ENCODE assay signal across 20 cellular contexts in genomic region chr7:155231241-155231800, GRCh38.
A peak's percentile ranks its signal among the peaks of the same experiment; 100 is the strongest.
DNase-seq lines count a peak whose midpoint lies in the region; ATAC-seq and TF ChIP-seq lines count a peak whose summit lies in the region.
"Had no signal": no experiment of that assay in that cellular context is flagged by ENCODE, and none has a peak within 500 bp of the region (broad histone marks: within the 10 kb centered on the region; RNA-seq: fewer than 3 reads in every experiment).

No MANE protein-coding gene starts in this region.

- H3K14ac ChIP-seq in IMR-90 (replicated peaks; ENCODE audit: low read depth, low read length) (no peak overlapping the region), neuronal stem cell (ENCODE audit: low read length) (peak overlapping the region; percentile 15)

- no peak for ATAC-seq in IMR-90 (ENCODE audit: low read depth)
- ATAC-seq: A549 had no signal

- H4K5ac ChIP-seq in IMR-90 (ENCODE audit: low read depth, low read length): no peak overlapping the region

- H3K27ac ChIP-seq in IMR-90 (ENCODE audit: insufficient read depth, low read length) (no peak overlapping the region), epithelial cell of prostate (peak overlapping the region; percentile 86), neuronal stem cell (replicated peaks; ENCODE audit: low read length) (no peak overlapping the region)

- H3K23ac ChIP-seq in IMR-90 (ENCODE audit: low read depth, low read length): no peak overlapping the region
- no peak overlapping the region for H3K23ac ChIP-seq in neuronal stem cell (ENCODE audit: low read depth, low read length, poor library complexity)

- peak overlapping the region; percentile 43 for H2AK5ac ChIP-seq in IMR-90 (ENCODE audit: low read depth, low read length)
- H2AK5ac ChIP-seq in neuronal stem cell (ENCODE audit: low read depth, low read length): no peak overlapping the region

- H3K79me1 ChIP-seq in IMR-90 (ENCODE audit: low read depth in 1 of 2, low read length in 2 of 2) (no peaks in the 10 kb centered on the region), neuronal stem cell (ENCODE audit: low read depth, low read length) (no peaks in the 10 kb centered on the region)

- no peak overlapping the region for H2AK9ac ChIP-seq in IMR-90 (replicated peaks; ENCODE audit: low read depth, low read length, poor library complexity)

- H2AFZ ChIP-seq in IMR-90 (replicated peaks; ENCODE audit: low read length, poor library complexity) (no peak overlapping the region), neuronal stem cell (ENCODE audit: low read length) (no peak overlapping the region)

- H3K4ac ChIP-seq in IMR-90 (ENCODE audit: low read depth, low read length): no peak overlapping the region; the same call in 1 of the 2 replicates
- no peak overlapping the region for H3K4ac ChIP-seq in neuronal stem cell (ENCODE audit: low read length)

- TF ChIP-seq CTCF in Calu3 (IDR thresholded peaks at IDR 0.05; ENCODE audit: unreplicated experiment): no peak
- no peak for TF ChIP-seq CTCF in IMR-90 (conservative IDR thresholded peaks at IDR 0.05; ENCODE audit: low read depth, low read length)
- no peak for TF ChIP-seq CTCF in endothelial cell (IDR thresholded peaks at IDR 0.05; ENCODE audit: unreplicated experiment)

- peak overlapping the region; percentile 73 for H2BK12ac ChIP-seq in neuronal stem cell (ENCODE audit: low read length)

- no peak overlapping the region for H3K4me3 Mint-ChIP-seq in Calu3 (ENCODE audit: low read depth, unreplicated experiment)
- H3K4me3 Mint-ChIP-seq in endothelial cell (ENCODE audit: unreplicated experiment): no peak overlapping the region

- H3K9me3 ChIP-seq in IMR-90 (ENCODE audit: control insufficient read depth, insufficient read depth, low read length) (no peaks in the 10 kb centered on the region), neuronal stem cell (replicated peaks in 1 of 2; ENCODE audit: control insufficient read depth in 2 of 2, insufficient read depth in 1 of 2, low read depth in 1 of 2, low read length in 2 of 2) (no peaks in the 10 kb centered on the region), HAP-1 (no peaks in the 10 kb centered on the region)
- H3K9me3 ChIP-seq: A549, BE2C had no signal

- intact Hi-C loops in Calu3 (cut with micrococcal nuclease; ENCODE audit: unreplicated experiment): loop anchor here (5.0 kb wide), 2 partner anchors 39 to 111 kb away; no protein-coding TSS in a partner anchor
- intact Hi-C loops in IMR-90 (cut with micrococcal nuclease): no loop called here

- H3K4me1 ChIP-seq in IMR-90 (ENCODE audit: control insufficient read depth, insufficient read depth, low read length): peaks cover 11% of the 10 kb centered on the region
- peaks cover 0 to 16% of the 10 kb centered on the region in 2 donors for H3K4me1 ChIP-seq in neuronal stem cell (ENCODE audit: control insufficient read depth in 2 of 2, insufficient read depth in 1 of 2, low read depth in 1 of 2, low read length in 2 of 2)
- no peaks in the 10 kb centered on the region for H3K4me1 ChIP-seq in HAP-1

- no peaks in the 10 kb centered on the region for H4K20me1 ChIP-seq in IMR-90 (ENCODE audit: insufficient read depth, low read length)

- no peak overlapping the region for H2BK15ac ChIP-seq in IMR-90 (ENCODE audit: low read depth, low read length)
- H2BK15ac ChIP-seq in neuronal stem cell (ENCODE audit: low read length): no peak overlapping the region

- POLR2A ChIA-PET in IMR-90 (lab: Charles Lee; ENCODE audit: unreplicated experiment): no interaction called here

- TF ChIP-seq RAD21 in IMR-90 (IDR thresholded peaks at IDR 0.05; ENCODE audit: low read length): no peak

- no TSS peak for BruUV-seq in Calu3 (replicated peaks; lab: Mats Ljungman, UMichigan)
- BruUV-seq in IMR-90 (replicated peaks; lab: Mats Ljungman, UMichigan): no TSS peak

- H4K91ac ChIP-seq in IMR-90 (ENCODE audit: insufficient read depth, low read depth, low read length): 0 out of 2 replicates have a peak overlapping the region, but pooled peaks have one; percentile 8
- peak overlapping the region; percentile 68 for H4K91ac ChIP-seq in neuronal stem cell (ENCODE audit: low read depth, low read length, poor library complexity)

- TF ChIP-seq POLR2A in IMR-90 (IDR thresholded peaks at IDR 0.05; ENCODE audit: low read depth, low read length): no peak

- H3K4me3 ChIP-seq in IMR-90 (ENCODE audit: insufficient read depth, low read depth, low read length) (no peak overlapping the region), neuronal stem cell (ENCODE audit: low read length in 2 of 2) (no peak overlapping the region), HAP-1 (no peak overlapping the region)
- H3K4me3 ChIP-seq: A549 had no signal

- dilution Hi-C loops in IMR-90 (cut with HindIII; ENCODE audit: low sequenced_read_pairs, unreplicated experiment): no loop called here

- CTCF ChIA-PET in Calu3 (lab: Charles Lee) (no interaction called here), IMR-90 (lab: Yijun Ruan, JAX) (no interaction called here)

- no peak overlapping the region for H4K8ac ChIP-seq in IMR-90 (ENCODE audit: low read depth in 2 of 2, low read length in 2 of 2)
- no peak overlapping the region for H4K8ac ChIP-seq in neuronal stem cell (ENCODE audit: low read depth, low read length)

- H3K27me3 Mint-ChIP-seq in Calu3 (ENCODE audit: unreplicated experiment) (no peaks in the 10 kb centered on the region), endothelial cell (ENCODE audit: unreplicated experiment) (peaks cover 11% of the 10 kb centered on the region)

- H3K4me1 Mint-ChIP-seq in Calu3 (ENCODE audit: low read depth, unreplicated experiment): peaks cover 47% of the 10 kb centered on the region
- H3K4me1 Mint-ChIP-seq in endothelial cell (ENCODE audit: unreplicated experiment): peaks cover 12% of the 10 kb centered on the region

- H3K9me3 Mint-ChIP-seq in Calu3 (ENCODE audit: low read depth, unreplicated experiment) (no peaks in the 10 kb centered on the region), endothelial cell (ENCODE audit: unreplicated experiment) (no peaks in the 10 kb centered on the region)

- H3K18ac ChIP-seq in IMR-90 (ENCODE audit: low read depth, low read length) (no peak overlapping the region), neuronal stem cell (ENCODE audit: low read length) (peak overlapping the region; percentile 53)

- H2BK120ac ChIP-seq in IMR-90 (ENCODE audit: low read depth, low read length) (peak overlapping the region; percentile 36; the same call in 1 of the 2 replicates), neuronal stem cell (ENCODE audit: low read depth, low read length) (no peak overlapping the region)

- H3K9ac ChIP-seq in IMR-90 (ENCODE audit: low read depth, low read length): no peak overlapping the region
- no peak overlapping the region for H3K9ac ChIP-seq in neuronal stem cell (ENCODE audit: low read depth, low read length, poor library complexity)

- in situ Hi-C loops in IMR-90 (cut with MboI; ENCODE audit: low sequenced_read_pairs): no loop called here
- in situ Hi-C loops in HAP-1 (cut with MboI; ENCODE audit: low sequenced_read_pairs): no loop called here

- no peak overlapping the region for H3K4me2 ChIP-seq in IMR-90 (ENCODE audit: low read depth, low read length)
- no peak overlapping the region for H3K4me2 ChIP-seq in neuronal stem cell (ENCODE audit: insufficient read depth, low read length, poor library complexity, severe bottlenecking)

- peaks cover 13% of the 10 kb centered on the region for H3K9me1 ChIP-seq in IMR-90 (ENCODE audit: insufficient read depth, low read length)

- no peaks in the 10 kb centered on the region for H3K36me3 ChIP-seq in IMR-90 (ENCODE audit: control insufficient read depth, insufficient read depth, low read length)
- no peaks in the 10 kb centered on the region for H3K36me3 ChIP-seq in neuronal stem cell (replicated peaks in 1 of 2; ENCODE audit: control insufficient read depth in 2 of 2, insufficient read depth in 2 of 2, low read length in 2 of 2)
- H3K36me3 ChIP-seq in HAP-1 (replicated peaks): no peaks in the 10 kb centered on the region
- H3K36me3 ChIP-seq: BE2C had no signal

- H3K36me3 Mint-ChIP-seq in Calu3 (ENCODE audit: insufficient read depth, unreplicated experiment) (peaks cover 30% of the 10 kb centered on the region), endothelial cell (ENCODE audit: low read depth, unreplicated experiment) (no peaks in the 10 kb centered on the region)

- peak overlapping the region; percentile 51 for H3K27ac Mint-ChIP-seq in Calu3 (ENCODE audit: unreplicated experiment)
- H3K27ac Mint-ChIP-seq in endothelial cell (ENCODE audit: unreplicated experiment): no peak overlapping the region

- DNase-seq in Calu3 (no peak), IMR-90 (no peak), epithelial cell of prostate (ENCODE audit: low read depth, low spot score) (no peak), neuronal stem cell (ENCODE audit: low spot score) (no peak), HAP-1 (ENCODE audit: low spot score in 2 of 2) (no peak), endothelial cell (ENCODE audit: low spot score) (no peak), glomerular visceral epithelial cell (ENCODE audit: extremely low spot score) (no peak)
- no peak for DNase-seq in activated CD8-positive, alpha-beta memory T cell treated with anti-CD3 and anti-CD28 coated beads for 24 hours
- DNase-seq: BE2C, COR-L47, DMS 273 treated with DMSO at 0.1 percent for 48 hours, DMS79 treated with DMSO at 0.1 percent for 48 hours, KBM-7, NCI-H1092 treated with DMSO at 0.1 percent for 48 hours, NCI-H1436 treated with DMSO at 0.1 percent for 48 hours, NCI-H1930, NCI-H446, NCI-H526, Right ventricle myocardium superior had no signal

- H2BK20ac ChIP-seq in IMR-90 (ENCODE audit: low read depth, low read length): no peak overlapping the region; the same call in none of the 2 replicates

- H2BK5ac ChIP-seq in IMR-90 (ENCODE audit: low read depth, low read length, poor library complexity, severe bottlenecking): no peak overlapping the region
- peak overlapping the region; percentile 40 for H2BK5ac ChIP-seq in neuronal stem cell (ENCODE audit: low read length)

- H3K27me3 ChIP-seq in IMR-90 (ENCODE audit: control insufficient read depth, insufficient read depth, low read length) (no peaks in the 10 kb centered on the region; the same call in 1 of the 2 replicates), neuronal stem cell (ENCODE audit: control insufficient read depth in 3 of 3, insufficient read depth in 3 of 3, low read depth in 1 of 3, low read length in 3 of 3) (peaks cover 0 to 58% (median 3%) of the 10 kb centered on the region in 3 experiments), HAP-1 (ENCODE audit: low read depth) (no peaks in the 10 kb centered on the region)
- H3K27me3 ChIP-seq: BE2C had no signal

- WGBS in IMR-90 (ENCODE audit: extremely low coverage in 2 of 2, insufficient read length in 1 of 2), 2 experiments: 94% methylated on average over 16 of the region's 25 CpGs; no CpG with 5 or more reads in 1 of the 2 experiments
- no CpG with 5 or more reads among the region's 25 CpGs for WGBS in neuronal stem cell (ENCODE audit: extremely low coverage in 2 of 2, insufficient read length in 2 of 2, insufficient replicate concordance in 1 of 2), 2 donors

- no peak overlapping the region for H3K56ac ChIP-seq in IMR-90 (ENCODE audit: extremely low read depth, insufficient read depth, low read length)
